10 cellular contexts compared by ENCODE assay signal in the genomic region with DNA sequence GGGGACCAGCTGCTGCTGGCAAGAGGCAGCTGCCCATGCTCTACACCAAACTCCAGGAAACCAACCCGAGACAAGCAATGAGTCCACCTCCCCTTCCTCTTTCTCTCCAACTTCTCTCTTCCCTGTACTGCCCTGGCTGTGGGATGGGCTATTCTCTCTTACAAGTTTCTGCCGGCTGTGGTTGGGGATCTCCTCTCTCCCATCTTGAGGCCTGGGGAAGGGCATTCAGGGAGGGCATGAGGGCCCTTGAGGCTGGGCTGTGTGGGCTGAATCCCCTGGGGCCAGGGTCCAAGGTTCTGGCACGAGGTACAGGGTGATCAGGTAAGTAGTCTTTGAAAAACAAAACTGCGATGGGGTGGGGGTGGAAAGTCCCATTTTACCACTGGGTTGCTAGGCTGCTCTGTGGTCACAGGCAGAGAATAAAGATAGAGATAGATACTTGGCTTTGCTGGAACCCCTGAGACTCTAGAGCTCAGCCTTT. TPM values are rescaled to one million over a fixed set of nuclear protein-coding genes. Genes with fewer than 3 reads are reported as not detected.
DNase-seq lines count a peak whose midpoint lies in the region; ATAC-seq and TF ChIP-seq lines count a peak whose summit lies in the region.
"Had no signal": no experiment of that assay in that cellular context is flagged by ENCODE, and none has a peak within 500 bp of the region (broad histone marks: within the 10 kb centered on the region; RNA-seq: fewer than 3 reads in every experiment).

No MANE protein-coding gene starts in this region.

- peaks cover 18% of the 10 kb centered on the region for H3K27me3 Mint-ChIP-seq in endothelial cell (ENCODE audit: unreplicated experiment)

- TF ChIP-seq CTCF in OCI-LY1 (IDR thresholded peaks at IDR 0.05; ENCODE audit: low read length) (no peak), endothelial cell (IDR thresholded peaks at IDR 0.05; ENCODE audit: unreplicated experiment) (no peak)

- H3K27ac Mint-ChIP-seq in endothelial cell (ENCODE audit: unreplicated experiment) = no peak overlapping the region

- peak overlapping the region; percentile 61; the same call in 1 of the 2 replicates for H3K4me2 ChIP-seq in OCI-LY1 (ENCODE audit: low read length)

- no peaks in the 10 kb centered on the region for H3F3A ChIP-seq in OCI-LY1 (ENCODE audit: insufficient read depth, low read length)

- no peaks in the 10 kb centered on the region for H4K20me1 ChIP-seq in OCI-LY1 (ENCODE audit: insufficient read depth, low read length)

- H3K27ac ChIP-seq in OCI-LY1 (ENCODE audit: low read depth, low read length, poor library complexity, severe bottlenecking) = peak overlapping the region; percentile 85

- no peaks in the 10 kb centered on the region for H3K9me3 Mint-ChIP-seq in endothelial cell (ENCODE audit: unreplicated experiment)
- H3K9me3 Mint-ChIP-seq: T-cell had no signal

- H3K36me3 ChIP-seq in OCI-LY1 (ENCODE audit: insufficient read depth, low read length) = no peaks in the 10 kb centered on the region
- H3K36me3 ChIP-seq: BE2C had no signal

- intact Hi-C loops in left ventricle myocardium superior (cut with micrococcal nuclease) (no loop called here), cardiac septum (cut with DNase I) (no loop called here)

- no peaks in the 10 kb centered on the region for H3K36me3 Mint-ChIP-seq in endothelial cell (ENCODE audit: low read depth, unreplicated experiment)
- H3K36me3 Mint-ChIP-seq: T-cell had no signal

- H3K4me3 Mint-ChIP-seq in endothelial cell (ENCODE audit: unreplicated experiment) = no peak overlapping the region
- H3K4me3 Mint-ChIP-seq: T-cell had no signal

- ATAC-seq in left ventricle myocardium superior = peak; percentile 57
- ATAC-seq in HG02973 (IDR thresholded peaks at IDR 0.05; ENCODE audit: unreplicated experiment) = peak; percentile 54
- ATAC-seq: T-cell had no signal

- H3K9me2 ChIP-seq in OCI-LY1 (ENCODE audit: low read depth, low read length) = no peaks in the 10 kb centered on the region

- H3K4me3 ChIP-seq in OCI-LY1 (ENCODE audit: low read depth, low read length, poor library complexity, severe bottlenecking) = peak overlapping the region; percentile 13

- peak overlapping the region; percentile 52; the same call in 1 of the 2 replicates for H3K9ac ChIP-seq in OCI-LY1 (ENCODE audit: low read length)

- H3K27me3 ChIP-seq in OCI-LY1 (ENCODE audit: insufficient read depth, low read length) = no peaks in the 10 kb centered on the region
- H3K27me3 ChIP-seq: BE2C had no signal

- H3K4me1 ChIP-seq in OCI-LY1 (ENCODE audit: insufficient read depth, low read length, severe bottlenecking) = peaks cover 46% of the 10 kb centered on the region

- no peaks in the 10 kb centered on the region for H3K79me2 ChIP-seq in OCI-LY1 (ENCODE audit: insufficient read depth, low read length)

- no peaks in the 10 kb centered on the region for H3K9me3 ChIP-seq in OCI-LY1 (ENCODE audit: low read length)
- H3K9me3 ChIP-seq: BE2C had no signal

- no peak overlapping the region for H2AFZ ChIP-seq in OCI-LY1 (ENCODE audit: low read length)

- peaks cover 8% of the 10 kb centered on the region for H3K4me1 Mint-ChIP-seq in endothelial cell (ENCODE audit: unreplicated experiment)

- no peak for DNase-seq in left ventricle myocardium superior
- DNase-seq in cardiac septum (ENCODE audit: low spot score) = no peak
- DNase-seq in islet precursor cell = no peak
- DNase-seq in COR-L47 (lab: John Stamatoyannopoulos, UW) = no peak
- DNase-seq in endothelial cell (ENCODE audit: low spot score) = no peak
- no peak for DNase-seq in DMS153 (lab: John Stamatoyannopoulos, UW)
- DNase-seq: BE2C, T-cell had no signal

RNA-seq across cellular contexts. Expression of a gene that starts 32.3 kb away (rescaled TPM):
- total RNA-seq in left ventricle myocardium superior = 72.3 TPM
- 38.8 TPM for total RNA-seq in cardiac septum
- total RNA-seq in endothelial cell (ENCODE audit: unreplicated experiment) = 10.0 TPM
